In genomic region chr1:30856260-30856790, GRCh38 we compare ENCODE assay signal across 12 cellular contexts. TPM values are rescaled to one million over a fixed set of nuclear protein-coding genes. Genes with fewer than 3 reads are reported as not detected.
DNase-seq lines count a peak whose midpoint lies in the region; ATAC-seq and TF ChIP-seq lines count a peak whose summit lies in the region.
"Had no signal": no experiment of that assay in that cellular context is flagged by ENCODE, and none has a peak within 500 bp of the region (broad histone marks: within the 10 kb centered on the region; RNA-seq: fewer than 3 reads in every experiment).

No MANE protein-coding gene starts in this region.

- no peak overlapping the region for H3K27ac ChIP-seq in cardiac muscle cell
- H3K27ac ChIP-seq in right cardiac atrium (ENCODE audit: low read length) = no peak overlapping the region
- H3K27ac ChIP-seq in endodermal cell (ENCODE audit: low read depth, low read length) = no peak overlapping the region
- peak overlapping the region in 3 of 4 donors; percentile 2 to 34 (median 8) for H3K27ac ChIP-seq in transverse colon
- no peak overlapping the region for H3K27ac ChIP-seq in breast epithelium
- H3K27ac ChIP-seq: A549, uterus had no signal

- H3K4me3 Mint-ChIP-seq in endodermal cell = no peak overlapping the region

- no peak overlapping the region for H3K27ac Mint-ChIP-seq in endodermal cell

- H3K9ac ChIP-seq in endodermal cell (ENCODE audit: extremely low read depth, low read length, poor library complexity, severe bottlenecking) = no peak overlapping the region

- H3K36me3 ChIP-seq in cardiac muscle cell (no peaks in the 10 kb centered on the region), endodermal cell (ENCODE audit: control insufficient read depth, insufficient read depth, low read length) (no peaks in the 10 kb centered on the region), transverse colon (no peaks in the 10 kb centered on the region), breast epithelium (no peaks in the 10 kb centered on the region)
- H3K36me3 ChIP-seq: uterus had no signal

- no peaks in the 10 kb centered on the region for H3K9me3 Mint-ChIP-seq in endodermal cell

- no peaks in the 10 kb centered on the region for H3K9me3 ChIP-seq in cardiac muscle cell (ENCODE audit: low read depth)
- H3K9me3 ChIP-seq in right cardiac atrium (ENCODE audit: control insufficient read depth, low read length) = no peaks in the 10 kb centered on the region
- H3K9me3 ChIP-seq in endodermal cell (ENCODE audit: control insufficient read depth, low read length) = no peaks in the 10 kb centered on the region
- no peaks in the 10 kb centered on the region for H3K9me3 ChIP-seq in transverse colon
- no peaks in the 10 kb centered on the region for H3K9me3 ChIP-seq in breast epithelium
- H3K9me3 ChIP-seq: A549, uterus had no signal

- WGBS in right cardiac atrium = 33% methylated on average over 14 of the region's 14 CpGs
- 45 to 48% methylated on average over 13 to 14 of the region's 14 CpGs for WGBS in endodermal cell (ENCODE audit: insufficient coverage in 1 of 2, insufficient read length in 1 of 2), 2 experiments
- WGBS in transverse colon (ENCODE audit: low coverage in 1 of 2), 2 donors = 54% methylated on average over 14 of the region's 14 CpGs; no CpG with 5 or more reads in 1 of the 2 donors

- DNase-seq in cardiac muscle cell (ENCODE audit: low read depth in 1 of 2, low spot score in 1 of 2) (peak in 1 of 2 donors; percentile 37), right cardiac atrium (no peak), NCI-H524 treated with DMSO at 0.1 percent for 48 hours (lab: John Stamatoyannopoulos, UW) (peak; percentile 68), endodermal cell (peak; percentile 74), transverse colon (no peak), middle frontal gyrus (ENCODE audit: extremely low spot score, low spot score) (no peak), breast epithelium (ENCODE audit: low spot score in 2 of 2) (no peak)
- DNase-seq: cortex of kidney, MM.1S, uterus had no signal

- no peak for ATAC-seq in right cardiac atrium
- no peak for ATAC-seq in GM21737 (IDR thresholded peaks at IDR 0.05; ENCODE audit: unreplicated experiment)
- ATAC-seq: A549 had no signal

- in situ Hi-C loops in transverse colon (cut with MboI; ENCODE audit: low pct_ligation_motif_present in 1 of 4, low pct_unique_long_range_greater_than_20kb in 1 of 4, low sequenced_read_pairs in 3 of 4) = no loop called here

- no peaks in the 10 kb centered on the region for H3K27me3 ChIP-seq in cardiac muscle cell
- no peaks in the 10 kb centered on the region for H3K27me3 ChIP-seq in right cardiac atrium (ENCODE audit: control insufficient read depth, insufficient read depth)
- H3K27me3 ChIP-seq in endodermal cell (ENCODE audit: control insufficient read depth, insufficient read depth, low read length, poor library complexity, severe bottlenecking) = no peaks in the 10 kb centered on the region
- H3K27me3 ChIP-seq in transverse colon = no peaks in the 10 kb centered on the region
- H3K27me3 ChIP-seq in breast epithelium = no peaks in the 10 kb centered on the region
- H3K27me3 ChIP-seq: uterus had no signal

- intact Hi-C loops in right cardiac atrium (cut with DNase I) = no loop called here
- intact Hi-C loops in transverse colon (cut with DNase I; ENCODE audit: low total_unique reads) = no loop called here
- intact Hi-C loops in breast epithelium (cut with DNase I; ENCODE audit: low total_unique reads) = no loop called here

- H3K4me1 ChIP-seq in cardiac muscle cell (ENCODE audit: low read depth) (peaks cover 20% of the 10 kb centered on the region), right cardiac atrium (ENCODE audit: control insufficient read depth, insufficient read depth, low read length) (peaks cover 6% of the 10 kb centered on the region), endodermal cell (ENCODE audit: control insufficient read depth, insufficient read depth, low read length) (peaks cover 14% of the 10 kb centered on the region), transverse colon (peaks cover 0 to 5% (median 2%) of the 10 kb centered on the region in 4 donors), breast epithelium (no peaks in the 10 kb centered on the region)
- H3K4me1 ChIP-seq: A549, uterus had no signal

- H3K27me3 Mint-ChIP-seq in endodermal cell (ENCODE audit: insufficient read depth) = peaks cover 3% of the 10 kb centered on the region

- TF ChIP-seq CTCF in cardiac muscle cell (IDR thresholded peaks at IDR 0.05; ENCODE audit: low read depth, low read length) = peak; percentile 4
- TF ChIP-seq CTCF in endodermal cell (conservative IDR thresholded peaks at IDR 0.05) = peak; percentile 34
- peak in 1 of 5 experiments; percentile 20 for TF ChIP-seq CTCF in transverse colon (IDR thresholded peaks at IDR 0.05)
- TF ChIP-seq CTCF in breast epithelium (IDR thresholded peaks at IDR 0.05) = no peak

- TF ChIP-seq POLR2A in transverse colon (IDR thresholded peaks at IDR 0.05) = no peak
- TF ChIP-seq POLR2A in breast epithelium (IDR thresholded peaks at IDR 0.05) = no peak

- H3K4me3 ChIP-seq in cardiac muscle cell = no peak overlapping the region
- no peak overlapping the region for H3K4me3 ChIP-seq in right cardiac atrium (ENCODE audit: low read length)
- no peak overlapping the region for H3K4me3 ChIP-seq in endodermal cell (ENCODE audit: low read length)
- no peak overlapping the region for H3K4me3 ChIP-seq in transverse colon
- no peak overlapping the region for H3K4me3 ChIP-seq in breast epithelium
- H3K4me3 ChIP-seq: A549, uterus had no signal

- H3K36me3 Mint-ChIP-seq in endodermal cell (ENCODE audit: low read depth) = no peaks in the 10 kb centered on the region

- H3K4me1 Mint-ChIP-seq in endodermal cell = peaks cover 37% of the 10 kb centered on the region

- no peak for TF ChIP-seq EP300 in transverse colon (IDR thresholded peaks at IDR 0.05; ENCODE audit: low read depth)

RNA-seq across cellular contexts. Expression of gene SDC3, which starts 52.2 kb away (rescaled TPM):
- total RNA-seq in cardiac muscle cell = 87.1 and 89.2 TPM in 2 replicates
- 85.2 and 95.7 TPM in 2 replicates for polyA plus RNA-seq in cardiac muscle cell
- 10 to 100 TPM; 33.2 to 39.5 (median 38.5) TPM for total RNA-seq in right cardiac atrium
- 40.9 TPM for polyA plus RNA-seq in right cardiac atrium
- 100 to 1,000 TPM in 1 of 2 donors, 10 to 100 TPM in 1; 94.1 to 143 TPM for total RNA-seq in endodermal cell
- 94.6 TPM for polyA plus RNA-seq in endodermal cell (2013, experiment 1 of 2)
- 84.7 TPM for polyA plus RNA-seq in endodermal cell (2013, experiment 2 of 2)
- total RNA-seq in transverse colon = 10 to 100 TPM in 3 of 4 donors, 1 to 10 TPM in 1; 7.9 to 35.4 (median 10.1) TPM
- 10 to 100 TPM; 16.5 to 37.8 (median 26.2) TPM for total RNA-seq in breast epithelium

Comparison
In these comparisons a context has a peak if more than half of its experiments do, and no peak if none do; other contexts are left out.
1. DNase-seq: peak in NCI-H524 treated with DMSO at 0.1 percent for 48 hours (single experiment) and endodermal cell (single experiment); none in right cardiac atrium (0 of 3), transverse colon (single experiment), middle frontal gyrus (single experiment) and breast epithelium (0 of 2).
2. H3K27ac ChIP-seq: peak in transverse colon (3 of 4); none in cardiac muscle cell (single experiment), right cardiac atrium (single experiment), endodermal cell (single experiment) and breast epithelium (0 of 2).
3. CTCF ChIP-seq: peak in cardiac muscle cell (single experiment) and endodermal cell (single experiment); none in breast epithelium (0 of 3).